ENCODE assay signal across 1 cellular context in genomic region chr6:5120543-5120942, GRCh38. TPM values are rescaled to one million over a fixed set of nuclear protein-coding genes. Genes with fewer than 3 reads are reported as not detected.
"Had no signal": no experiment of that assay in that cellular context is flagged by ENCODE, and none has a peak within 500 bp of the region (broad histone marks: within the 10 kb centered on the region; RNA-seq: fewer than 3 reads in every experiment).

No MANE protein-coding gene starts in this region.

RNA-seq across cellular contexts. Expression of gene PPP1R3G, which starts 35.4 kb away (rescaled TPM):
- total RNA-seq: endodermal cell had no signal
